Comparison of ENCODE assay signal across 11 cellular contexts in genomic region chr15:52765779-52766178, GRCh38. TPM values are rescaled to one million over a fixed set of nuclear protein-coding genes. Genes with fewer than 3 reads are reported as not detected.
DNase-seq lines count a peak whose midpoint lies in the region; ATAC-seq and TF ChIP-seq lines count a peak whose summit lies in the region.
"Had no signal": no experiment of that assay in that cellular context is flagged by ENCODE, and none has a peak within 500 bp of the region (broad histone marks: within the 10 kb centered on the region; RNA-seq: fewer than 3 reads in every experiment).

No MANE protein-coding gene starts in this region.

- H3K4me1 ChIP-seq in GM23338 (ENCODE audit: insufficient read depth) (no peaks in the 10 kb centered on the region), PC-9 (replicated peaks; ENCODE audit: insufficient read depth) (no peaks in the 10 kb centered on the region)

- no peak overlapping the region for H3K4me2 ChIP-seq in GM23338
- H3K4me2 ChIP-seq in PC-9 = no peak overlapping the region

- DNase-seq in GM23338 (ENCODE audit: low spot score) = peak; percentile 60
- DNase-seq in PC-9 = no peak
- DNase-seq in fibroblast of gingiva (ENCODE audit: low read depth) = peak; percentile 11
- DNase-seq in progenitor cell of endocrine pancreas (ENCODE audit: low spot score, unreplicated experiment) = no peak
- DNase-seq in stimulated activated CD4-positive, alpha-beta T cell treated with anti-CD3 and anti-CD28 coated beads, Interleukin-1b, Interleukin-23, amount 100 ng/mL, for 48 hours = no peak
- DNase-seq in activated naive CD4-positive, alpha-beta T cell treated with anti-CD3 and anti-CD28 coated beads, Interleukin-2, amount 50 U/mL, for 16 hours = no peak
- DNase-seq: activated CD4-positive, alpha-beta T cell treated with anti-CD3 and anti-CD28 coated beads for 4 hours; activated naive CD4-positive, alpha-beta T cell treated with Interleukin-2 at 50 U/mL for 16 hours had no signal

- no TSS peak for BruUV-seq in PC-9 (replicated peaks; lab: Mats Ljungman, UMichigan)

- POLR2A ChIA-PET in PC-9 (lab: Charles Lee; ENCODE audit: unreplicated experiment) = no interaction called here

- H3K27ac Mint-ChIP-seq in GM23338 (no peak overlapping the region), progenitor cell of endocrine pancreas (peak overlapping the region; percentile 87)

- H4K20me1 ChIP-seq in GM23338 (replicated peaks; ENCODE audit: insufficient read depth) (no peaks in the 10 kb centered on the region), PC-9 (ENCODE audit: insufficient read depth) (no peaks in the 10 kb centered on the region)

- CTCF ChIA-PET in PC-9 (lab: Charles Lee) = no interaction called here

- no peaks in the 10 kb centered on the region for H3K9me3 Mint-ChIP-seq in GM23338
- H3K9me3 Mint-ChIP-seq in progenitor cell of endocrine pancreas (ENCODE audit: low read depth) = no peaks in the 10 kb centered on the region

- H3K4me3 ChIP-seq in GM23338 = no peak overlapping the region
- no peak overlapping the region for H3K4me3 ChIP-seq in PC-9

- H3K9me2 ChIP-seq in GM23338 (ENCODE audit: insufficient read depth) (peaks cover 11% of the 10 kb centered on the region), PC-9 (ENCODE audit: insufficient read depth) (no peaks in the 10 kb centered on the region)

- TF ChIP-seq CTCF in GM23338 (conservative IDR thresholded peaks at IDR 0.05; ENCODE audit: low read depth in 2 of 2) (peak; percentile 54 to 71), PC-9 (conservative IDR thresholded peaks at IDR 0.05) (peak; percentile 35; the same call in 1 of the 2 replicates), progenitor cell of endocrine pancreas (IDR thresholded peaks at IDR 0.05; ENCODE audit: unreplicated experiment) (peak; percentile 50)

- intact Hi-C loops in PC-9 (cut with micrococcal nuclease; ENCODE audit: unreplicated experiment) = no loop called here

- peaks cover 3% of the 10 kb centered on the region for H3K27me3 Mint-ChIP-seq in GM23338 (ENCODE audit: insufficient read depth, low read depth, poor library complexity)
- H3K27me3 Mint-ChIP-seq in progenitor cell of endocrine pancreas = no peaks in the 10 kb centered on the region

- no peak overlapping the region for H3K4me3 Mint-ChIP-seq in GM23338
- no peak overlapping the region for H3K4me3 Mint-ChIP-seq in progenitor cell of endocrine pancreas (ENCODE audit: low read depth)

- H3K36me3 Mint-ChIP-seq in GM23338 (ENCODE audit: low read depth) (no peaks in the 10 kb centered on the region; the same call in 2 of the 3 replicates), progenitor cell of endocrine pancreas (ENCODE audit: insufficient read depth) (peaks cover 39% of the 10 kb centered on the region)

- no peak overlapping the region for H3K27ac ChIP-seq in GM23338 (ENCODE audit: low read depth)
- H3K27ac ChIP-seq in PC-9 = no peak overlapping the region

- H3K79me2 ChIP-seq in GM23338 (replicated peaks; ENCODE audit: insufficient read depth) (no peaks in the 10 kb centered on the region), PC-9 (ENCODE audit: low read depth) (no peaks in the 10 kb centered on the region)

- H3K27me3 ChIP-seq in GM23338 (ENCODE audit: insufficient read depth) (no peaks in the 10 kb centered on the region), PC-9 (ENCODE audit: insufficient read depth, low read depth) (peaks cover 33% of the 10 kb centered on the region; the same call in 1 of the 2 replicates)

- H3K9me3 ChIP-seq in PC-9 (ENCODE audit: insufficient read depth, low read depth) = no peaks in the 10 kb centered on the region

- H2AFZ ChIP-seq in GM23338 = no peak overlapping the region
- H2AFZ ChIP-seq in PC-9 = no peak overlapping the region

- no peaks in the 10 kb centered on the region for H3K36me3 ChIP-seq in GM23338 (ENCODE audit: insufficient read depth)
- no peaks in the 10 kb centered on the region for H3K36me3 ChIP-seq in PC-9 (ENCODE audit: low read depth)

- H3K4me1 Mint-ChIP-seq in GM23338 (peaks cover 11% of the 10 kb centered on the region), progenitor cell of endocrine pancreas (ENCODE audit: low read depth) (peaks cover 54% of the 10 kb centered on the region)

- H3F3A ChIP-seq in GM23338 (replicated peaks; ENCODE audit: low read depth) (no peaks in the 10 kb centered on the region), PC-9 (ENCODE audit: insufficient read depth, low read depth) (no peaks in the 10 kb centered on the region)

- ATAC-seq in GM23338 (peak; percentile 57; the same call in 2 of the 3 replicates), HG02759 (IDR thresholded peaks at IDR 0.05; ENCODE audit: unreplicated experiment) (no peak), GM19324 (IDR thresholded peaks at IDR 0.05; ENCODE audit: low FRiP score, unreplicated experiment) (no peak)

TF ChIP-seq in GM23338, 12 proteins besides CTCF, POLR2A, EP300 and RAD21:
- TF ChIP-seq ZNF331 (CRISPR knock-in tag; IDR thresholded peaks at IDR 0.05; ENCODE audit: low read depth) (no peak), EZH2phosphoT487 (IDR thresholded peaks at IDR 0.05; ENCODE audit: unreplicated experiment) (no peak), EZH2 (IDR thresholded peaks at IDR 0.05; ENCODE audit: low read depth, unreplicated experiment) (no peak), JUNB (IDR thresholded peaks at IDR 0.05; ENCODE audit: unreplicated experiment) (no peak), CREB1 (CRISPR knock-in tag; IDR thresholded peaks at IDR 0.05; ENCODE audit: low read depth) (no peak), ZNF462 (CRISPR knock-in tag; IDR thresholded peaks at IDR 0.05) (no peak)

RNA-seq across cellular contexts. Expression of gene ONECUT1, which starts 24.4 kb away (rescaled TPM):
- total RNA-seq in GM23338 (2014; rRNA removed; shearing (Covaris generic)) = 4.2 and 9.4 TPM in 2 replicates
- 3.9 and 4.3 TPM in 2 replicates for polyA plus RNA-seq in GM23338 (2016; fragmentation: Nextera tagmentation; extraction: Ambion mirVana)
- total RNA-seq in PC-9 (2021) = not detected in 2 replicates
- 304 and 341 TPM in 2 replicates for total RNA-seq in progenitor cell of endocrine pancreas
- total RNA-seq: subcutaneous adipose tissue had no signal

Comparison
In these comparisons a context has a peak if more than half of its experiments do, and no peak if none do; other contexts are left out.
1. DNase-seq: peak in GM23338 (single experiment) and fibroblast of gingiva (single experiment); none in PC-9 (0 of 2), progenitor cell of endocrine pancreas (single experiment), stimulated activated CD4-positive, alpha-beta T cell treated with anti-CD3 and anti-CD28 coated beads, Interleukin-1b, Interleukin-23, amount 100 ng/mL, for 48 hours (single experiment) and activated naive CD4-positive, alpha-beta T cell treated with anti-CD3 and anti-CD28 coated beads, Interleukin-2, amount 50 U/mL, for 16 hours (single experiment).
2. RNA of gene ONECUT1, which starts 24.4 kb away (total RNA-seq): 304 to 341 TPM in progenitor cell of endocrine pancreas; 4.2 to 9.4 TPM in GM23338 and not detected in PC-9; every median in the first group is over 10 times any median in the second.
3. Peak in every context shown above with its lines, with median percentiles within 50 percentile points of each other: CTCF ChIP-seq.